In the genomic region with DNA sequence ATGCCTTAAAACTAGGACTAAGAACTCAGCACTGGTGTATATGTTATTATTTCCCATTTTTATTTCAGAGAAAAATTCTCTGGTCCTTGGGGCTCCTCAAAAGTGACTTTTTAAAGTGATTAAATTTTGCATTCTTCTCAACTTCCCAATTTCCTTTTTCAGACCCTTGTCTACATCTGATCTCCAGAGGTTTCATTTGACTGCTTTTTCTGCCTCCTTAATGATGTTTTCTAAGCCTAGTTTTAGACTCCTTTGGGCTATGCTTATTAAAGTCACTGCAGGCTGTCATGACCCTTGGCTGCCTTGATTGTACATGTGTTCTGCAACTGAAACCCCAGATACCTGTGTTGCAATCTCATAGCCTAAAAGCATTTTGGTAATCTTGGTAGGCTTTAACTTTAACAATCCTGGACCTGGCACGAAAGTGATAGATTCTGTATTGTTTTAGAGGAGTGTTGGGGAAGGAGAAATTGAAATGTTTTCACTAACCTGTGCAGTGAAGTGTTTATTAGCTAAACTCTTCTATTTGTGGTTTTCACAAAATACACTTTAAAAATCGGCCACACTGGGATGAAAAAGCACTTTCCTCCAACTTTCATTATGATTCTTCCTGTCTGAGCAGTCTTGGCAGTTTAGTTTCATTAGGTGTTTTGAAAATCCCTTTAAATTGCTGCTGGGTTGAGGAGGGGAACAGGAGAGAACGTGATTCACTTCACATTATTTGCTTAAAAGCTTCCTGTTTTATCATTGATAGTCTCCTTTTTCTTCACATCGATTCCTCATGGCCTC, we compare ENCODE assay signal across 9 cellular contexts. TPM values are rescaled to one million over a fixed set of nuclear protein-coding genes. Genes with fewer than 3 reads are reported as not detected.
DNase-seq lines count a peak whose midpoint lies in the region; ATAC-seq and TF ChIP-seq lines count a peak whose summit lies in the region.
"Had no signal": no experiment of that assay in that cellular context is flagged by ENCODE, and none has a peak within 500 bp of the region (broad histone marks: within the 10 kb centered on the region; RNA-seq: fewer than 3 reads in every experiment).

No MANE protein-coding gene starts in this region.

- H3K36me3 Mint-ChIP-seq in central memory CD8-positive, alpha-beta T cell (ENCODE audit: insufficient read depth) = peaks cover 7% of the 10 kb centered on the region
- peaks cover 2% of the 10 kb centered on the region for H3K36me3 Mint-ChIP-seq in osteocyte (ENCODE audit: unreplicated experiment)

- H3K4me3 Mint-ChIP-seq in central memory CD8-positive, alpha-beta T cell = peak overlapping the region; percentile 48
- H3K4me3 Mint-ChIP-seq in osteocyte (ENCODE audit: unreplicated experiment) = no peak overlapping the region

- H3K4me1 Mint-ChIP-seq in central memory CD8-positive, alpha-beta T cell = peaks cover 49% of the 10 kb centered on the region
- peaks cover 55% of the 10 kb centered on the region for H3K4me1 Mint-ChIP-seq in osteocyte (ENCODE audit: unreplicated experiment)

- H3K27ac Mint-ChIP-seq in central memory CD8-positive, alpha-beta T cell (ENCODE audit: low read depth) = peak overlapping the region; percentile 89
- H3K27ac Mint-ChIP-seq in osteocyte (ENCODE audit: unreplicated experiment) = peak overlapping the region; percentile 31

- no peak for TF ChIP-seq CTCF in osteocyte (IDR thresholded peaks at IDR 0.05)

- ATAC-seq in central memory CD8-positive, alpha-beta T cell (replicated peaks; ENCODE audit: extremely low read depth, poor library complexity, severe bottlenecking) = no peak
- no peak for ATAC-seq in HG02678 (IDR thresholded peaks at IDR 0.05; ENCODE audit: unreplicated experiment)
- no peak for ATAC-seq in HG02623 (IDR thresholded peaks at IDR 0.05; ENCODE audit: unreplicated experiment)

- H3K27me3 Mint-ChIP-seq in central memory CD8-positive, alpha-beta T cell = no peaks in the 10 kb centered on the region
- no peaks in the 10 kb centered on the region for H3K27me3 Mint-ChIP-seq in osteocyte (ENCODE audit: unreplicated experiment)

- H3K9me3 Mint-ChIP-seq in central memory CD8-positive, alpha-beta T cell = no peaks in the 10 kb centered on the region
- H3K9me3 Mint-ChIP-seq in osteocyte (ENCODE audit: unreplicated experiment) = no peaks in the 10 kb centered on the region

- DNase-seq in EL (peak; percentile 14), MV-4-11 (lab: John Stamatoyannopoulos, UW) (peak; percentile 32), osteocyte (ENCODE audit: extremely low spot score, unreplicated experiment) (no peak), SW 1271 (lab: John Stamatoyannopoulos, UW) (no peak), iPS-NIHi11 (ENCODE audit: low spot score) (no peak)
- no peak for DNase-seq in central memory CD8-positive, alpha-beta T cell (ENCODE audit: low spot score in 2 of 2)
- DNase-seq: activated effector memory CD4-positive, alpha-beta T cell treated with anti-CD3 and anti-CD28 coated beads, Interleukin-2, amount 50 U/mL, for 16 hours had no signal

RNA-seq across cellular contexts. Expression of gene MACO1, which starts 4.8 kb away (rescaled TPM):
- total RNA-seq in osteocyte = 30.7 and 30.9 TPM in 2 replicates

RNA-seq across cellular contexts. Expression of gene RHCE, which starts 14.9 kb away (rescaled TPM):
- total RNA-seq in osteocyte = 0.40 and 0.71 TPM in 2 replicates

Comparison
In these comparisons a context has a peak if more than half of its experiments do, and no peak if none do; other contexts are left out.
1. DNase-seq: peak in EL (single experiment) and MV-4-11 (single experiment); none in central memory CD8-positive, alpha-beta T cell (0 of 2), osteocyte (single experiment), SW 1271 (0 of 2) and iPS-NIHi11 (single experiment).